Comparison of ENCODE assay signal across 11 cellular contexts in the genomic region with DNA sequence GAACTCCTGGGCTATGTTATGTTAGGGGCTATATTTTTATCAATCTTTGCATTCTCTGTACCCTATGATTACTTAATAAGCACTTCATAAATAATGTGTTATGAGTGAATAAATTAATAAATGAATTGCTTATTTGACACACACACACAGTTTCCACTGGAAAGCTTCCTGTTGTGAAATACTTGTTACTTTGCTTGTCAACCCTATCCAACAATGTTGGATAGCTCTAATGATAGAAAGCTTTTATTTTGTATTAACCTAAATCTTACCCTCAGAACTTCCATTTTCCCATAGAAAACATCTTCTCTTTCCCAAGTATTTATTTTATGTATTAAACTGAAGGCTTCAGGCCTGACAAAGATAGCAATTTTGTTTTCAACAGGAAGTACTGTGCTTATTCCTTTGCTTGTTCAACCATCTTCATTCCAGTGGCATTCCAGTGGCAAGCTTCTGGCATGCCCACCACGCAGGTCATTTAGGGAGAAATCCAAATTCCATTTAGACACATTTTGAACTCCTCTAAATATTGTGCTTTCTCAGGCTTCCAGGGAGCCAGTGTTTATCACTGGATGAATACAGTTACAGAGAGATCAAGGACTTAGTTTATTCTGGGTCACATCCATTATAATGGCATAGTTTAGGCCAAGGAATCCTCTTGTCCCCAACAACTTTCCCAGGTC.
A peak's percentile ranks its signal among the peaks of the same experiment; 100 is the strongest.
DNase-seq lines count a peak whose midpoint lies in the region; ATAC-seq and TF ChIP-seq lines count a peak whose summit lies in the region.
"Had no signal": no experiment of that assay in that cellular context is flagged by ENCODE, and none has a peak within 500 bp of the region (broad histone marks: within the 10 kb centered on the region; RNA-seq: fewer than 3 reads in every experiment).

No MANE protein-coding gene starts in this region.

- H4K20me1 ChIP-seq in HCT116 (ENCODE audit: insufficient read depth) = no peaks in the 10 kb centered on the region
- H4K20me1 ChIP-seq in smooth muscle cell (ENCODE audit: low read depth) = no peaks in the 10 kb centered on the region

- H3K27ac ChIP-seq in HCT116 (ENCODE audit: low read depth, low read length) (no peak overlapping the region), breast epithelium (peak overlapping the region; percentile 85 to 87), right cardiac atrium (ENCODE audit: low read length) (peak overlapping the region; percentile 12), smooth muscle cell (ENCODE audit: low read depth) (peak overlapping the region; percentile 95)

- POLR2A ChIA-PET in HCT116 (lab: Charles Lee) = no interaction called here

- CTCF ChIA-PET in HCT116 (lab: Charles Lee) = no interaction called here
- CTCF ChIA-PET in activated naive CD4-positive, alpha-beta T cell treated with anti-CD3 and anti-CD28 coated beads, Interleukin-2, amount 10 ng/mL, durations not matched to agents 7 days and 5 days (lab: Charles Lee) = no interaction called here

- H3K9me3 Mint-ChIP-seq in activated naive CD4-positive, alpha-beta T cell treated with anti-CD3 and anti-CD28 coated beads, Interleukin-2, amount 10 ng/mL, durations not matched to agents 7 days and 5 days = no peaks in the 10 kb centered on the region

- no peaks in the 10 kb centered on the region for H3K79me2 ChIP-seq in HCT116 (ENCODE audit: insufficient read depth, low read length)
- H3K79me2 ChIP-seq in smooth muscle cell (ENCODE audit: low read depth) = no peaks in the 10 kb centered on the region

- no peak for TF ChIP-seq CTCF in HCT116 (IDR thresholded peaks at IDR 0.05 in 2 of 3, conservative IDR thresholded peaks at IDR 0.05 in 1 of 3; ENCODE audit: borderline replicate concordance in 1 of 3, insufficient read depth in 1 of 3, low read depth in 2 of 3, low read length in 2 of 3)
- no peak for TF ChIP-seq CTCF in breast epithelium (IDR thresholded peaks at IDR 0.05)
- no peak for TF ChIP-seq CTCF in smooth muscle cell (IDR thresholded peaks at IDR 0.05; ENCODE audit: borderline replicate concordance, insufficient read depth, poor library complexity, severe bottlenecking)

- RAD21 ChIA-PET in HCT116 (lab: Charles Lee; ENCODE audit: low non-redundant PET in 1 of 2, low total read pairs in 2 of 2, uncharacterized antibody in 2 of 2, unreplicated experiment in 2 of 2) = no interaction called here

- H3K4me3 Mint-ChIP-seq in activated naive CD4-positive, alpha-beta T cell treated with anti-CD3 and anti-CD28 coated beads, Interleukin-2, amount 10 ng/mL, durations not matched to agents 7 days and 5 days = no peak overlapping the region
- H3K4me3 Mint-ChIP-seq: activated CD8-positive, alpha-beta memory T cell treated with anti-CD3 and anti-CD28 coated beads, Interleukin-2, amount 10 ng/mL, durations not matched to agents 7 days and 5 days had no signal

- H3K9me3 ChIP-seq in HCT116 (ENCODE audit: control insufficient read depth in 1 of 2, insufficient read depth in 1 of 2, low read depth in 1 of 2, low read length in 2 of 2) (no peaks in the 10 kb centered on the region), breast epithelium (no peaks in the 10 kb centered on the region), right cardiac atrium (ENCODE audit: control insufficient read depth, low read length) (no peaks in the 10 kb centered on the region), smooth muscle cell (replicated peaks; ENCODE audit: low read depth) (no peaks in the 10 kb centered on the region)

- 62% methylated on average over 1 of the region's 1 CpG for WGBS in right cardiac atrium
- WGBS in smooth muscle cell (ENCODE audit: low lambda C conversion rate) = 29% methylated on average over 1 of the region's 1 CpG

- H3K4me3 ChIP-seq in HCT116 (replicated peaks in 1 of 2; ENCODE audit: low read depth in 1 of 2, low read length in 2 of 2) (no peak overlapping the region), breast epithelium (no peak overlapping the region), right cardiac atrium (ENCODE audit: low read length) (no peak overlapping the region), smooth muscle cell (no peak overlapping the region)

- TF ChIP-seq POLR2A in HCT116 (IDR thresholded peaks at IDR 0.05; ENCODE audit: borderline replicate concordance, extremely low read depth, insufficient read depth, insufficient read length) (no peak), breast epithelium (IDR thresholded peaks at IDR 0.05) (no peak)

- H3K4me1 ChIP-seq in HCT116 (ENCODE audit: control insufficient read depth in 1 of 2, insufficient read depth in 2 of 2, low read length in 2 of 2) (peaks cover 0 to 15% of the 10 kb centered on the region in 2 experiments; a peak in 2 of 4 replicates), breast epithelium (peaks cover 0 to 13% of the 10 kb centered on the region in 2 donors), right cardiac atrium (ENCODE audit: control insufficient read depth, insufficient read depth, low read length) (peaks cover 5% of the 10 kb centered on the region), smooth muscle cell (ENCODE audit: low read depth) (peaks cover 34% of the 10 kb centered on the region)

- H3K27me3 Mint-ChIP-seq in activated naive CD4-positive, alpha-beta T cell treated with anti-CD3 and anti-CD28 coated beads, Interleukin-2, amount 10 ng/mL, durations not matched to agents 7 days and 5 days = no peaks in the 10 kb centered on the region

- intact Hi-C loops in HCT116 (cut with micrococcal nuclease) (no loop called here), breast epithelium (cut with DNase I; ENCODE audit: low total_unique reads) (no loop called here), right cardiac atrium (cut with DNase I) (no loop called here)

- DNase-seq in HCT116 (ENCODE audit: low read depth, low spot score) (no peak), breast epithelium (ENCODE audit: low spot score in 2 of 2) (peak in 1 of 2 donors; percentile 67), right cardiac atrium (no peak), smooth muscle cell (lab: John Stamatoyannopoulos, UW; ENCODE audit: unreplicated experiment) (no peak), NK-92 (lab: John Stamatoyannopoulos, UW; ENCODE audit: unreplicated experiment) (no peak), DMS79 treated with DMSO at 0.1 percent for 48 hours (lab: John Stamatoyannopoulos, UW) (no peak), NCI-H1436 (lab: John Stamatoyannopoulos, UW) (no peak)
- no peak for DNase-seq in activated naive CD4-positive, alpha-beta T cell treated with anti-CD3 and anti-CD28 coated beads, Interleukin-2, amount 10 ng/mL, durations not matched to agents 7 days and 5 days
- DNase-seq: activated CD8-positive, alpha-beta memory T cell treated with anti-CD3 and anti-CD28 coated beads, Interleukin-2, amount 10 ng/mL, durations not matched to agents 7 days and 5 days; cortex of kidney; T-helper 1 cell had no signal

- H3K4me1 Mint-ChIP-seq in activated naive CD4-positive, alpha-beta T cell treated with anti-CD3 and anti-CD28 coated beads, Interleukin-2, amount 10 ng/mL, durations not matched to agents 7 days and 5 days = no peaks in the 10 kb centered on the region
- H3K4me1 Mint-ChIP-seq: activated CD8-positive, alpha-beta memory T cell treated with anti-CD3 and anti-CD28 coated beads, Interleukin-2, amount 10 ng/mL, durations not matched to agents 7 days and 5 days had no signal

- BruUV-seq in HCT116 (replicated peaks; lab: Mats Ljungman, UMichigan) = no TSS peak

- H3K36me3 ChIP-seq in HCT116 (ENCODE audit: control insufficient read depth in 1 of 2, insufficient read depth in 2 of 2, low read length in 2 of 2) (no peaks in the 10 kb centered on the region), breast epithelium (no peaks in the 10 kb centered on the region), smooth muscle cell (ENCODE audit: low read depth) (no peaks in the 10 kb centered on the region)

- no peaks in the 10 kb centered on the region for H3K9me2 ChIP-seq in HCT116 (ENCODE audit: insufficient read depth)

- no peak for TF ChIP-seq RAD21 in HCT116 (IDR thresholded peaks at IDR 0.05; ENCODE audit: low read depth)

- H3K36me3 Mint-ChIP-seq in activated naive CD4-positive, alpha-beta T cell treated with anti-CD3 and anti-CD28 coated beads, Interleukin-2, amount 10 ng/mL, durations not matched to agents 7 days and 5 days = no peaks in the 10 kb centered on the region
- H3K36me3 Mint-ChIP-seq: activated CD8-positive, alpha-beta memory T cell treated with anti-CD3 and anti-CD28 coated beads, Interleukin-2, amount 10 ng/mL, durations not matched to agents 7 days and 5 days had no signal

- H3K4me2 ChIP-seq in HCT116 (ENCODE audit: low read length) (no peak overlapping the region), smooth muscle cell (peak overlapping the region; percentile 60)

- peak overlapping the region; percentile 1 for H2AFZ ChIP-seq in HCT116 (ENCODE audit: low read depth, low read length, poor library complexity, severe bottlenecking)
- H2AFZ ChIP-seq in smooth muscle cell (ENCODE audit: low read depth) = no peak overlapping the region

- no peak for ATAC-seq in HCT116
- peak in 1 of 2 donors; percentile 16 for ATAC-seq in right cardiac atrium
- ATAC-seq: activated CD8-positive, alpha-beta memory T cell treated with anti-CD3 and anti-CD28 coated beads, Interleukin-2, amount 10 ng/mL, durations not matched to agents 7 days and 5 days had no signal

- H3K9ac ChIP-seq in HCT116 (ENCODE audit: low read length) = no peak overlapping the region
- H3K9ac ChIP-seq in smooth muscle cell (ENCODE audit: low read depth) = peak overlapping the region; percentile 76

- no peak overlapping the region for H3K27ac Mint-ChIP-seq in activated naive CD4-positive, alpha-beta T cell treated with anti-CD3 and anti-CD28 coated beads, Interleukin-2, amount 10 ng/mL, durations not matched to agents 7 days and 5 days
- H3K27ac Mint-ChIP-seq: activated CD8-positive, alpha-beta memory T cell treated with anti-CD3 and anti-CD28 coated beads, Interleukin-2, amount 10 ng/mL, durations not matched to agents 7 days and 5 days had no signal

- H3K27me3 ChIP-seq in HCT116 (ENCODE audit: insufficient read depth, low read length) (no peaks in the 10 kb centered on the region), breast epithelium (no peaks in the 10 kb centered on the region), right cardiac atrium (ENCODE audit: control insufficient read depth, insufficient read depth) (no peaks in the 10 kb centered on the region), smooth muscle cell (ENCODE audit: low read depth) (no peaks in the 10 kb centered on the region)

- H3F3A ChIP-seq in smooth muscle cell (ENCODE audit: low read depth) = peaks cover 36% of the 10 kb centered on the region

TF ChIP-seq in HCT116, 20 proteins besides CTCF, POLR2A, EP300 and RAD21 (continues in another document):
- TF ChIP-seq CEBPB (IDR thresholded peaks at IDR 0.05; ENCODE audit: low read depth) (no peak), TCF7L2 (IDR thresholded peaks at IDR 0.05; ENCODE audit: borderline replicate concordance, extremely low read depth, insufficient read depth, insufficient read length) (no peak)
